Comparison of ENCODE assay signal across 21 cellular contexts in genomic region chr6:43842964-43843645, GRCh38.
DNase-seq lines count a peak whose midpoint lies in the region; ATAC-seq, FAIRE-seq and TF ChIP-seq lines count a peak whose summit lies in the region.
"Had no signal": no experiment of that assay in that cellular context is flagged by ENCODE, and none has a peak within 500 bp of the region (broad histone marks: within the 10 kb centered on the region; RNA-seq: fewer than 3 reads in every experiment).

No MANE protein-coding gene starts in this region.

- H3K27ac ChIP-seq in cardiac muscle cell, result peak overlapping the region; percentile 3
- H3K27ac ChIP-seq in naive thymus-derived CD4-positive, alpha-beta T cell (ENCODE audit: low read depth, low read length), result no peak overlapping the region
- no peak overlapping the region for H3K27ac ChIP-seq in lower lobe of right lung
- H3K27ac ChIP-seq: 22Rv1, C4-2B, HL-60 had no signal

- peak; percentile 61 for ATAC-seq in naive thymus-derived CD4-positive, alpha-beta T cell
- ATAC-seq in lower lobe of right lung (no peak), HG02571 (IDR thresholded peaks at IDR 0.05; ENCODE audit: unreplicated experiment) (no peak)

- H3K27ac Mint-ChIP-seq in naive thymus-derived CD4-positive, alpha-beta T cell, result no peak overlapping the region
- H3K27ac Mint-ChIP-seq: HFFc6, IgD-negative memory B cell had no signal

- H3K27me3 ChIP-seq in cardiac muscle cell (no peaks in the 10 kb centered on the region), bronchial epithelial cell (ENCODE audit: control insufficient read depth, insufficient read depth, low read length) (peaks cover 1% of the 10 kb centered on the region), lower lobe of right lung (ENCODE audit: low read depth) (no peaks in the 10 kb centered on the region)
- H3K27me3 ChIP-seq in naive thymus-derived CD4-positive, alpha-beta T cell (ENCODE audit: control insufficient read depth in 2 of 2, insufficient read depth in 2 of 2, low read length in 2 of 2), result no peaks in the 10 kb centered on the region

- TF ChIP-seq CTCF in cardiac muscle cell (IDR thresholded peaks at IDR 0.05; ENCODE audit: low read depth, low read length) (no peak), bronchial epithelial cell (IDR thresholded peaks at IDR 0.05; ENCODE audit: insufficient read depth, low read length, severe bottlenecking) (no peak), lower lobe of right lung (IDR thresholded peaks at IDR 0.05) (no peak)

- H3K36me3 ChIP-seq in cardiac muscle cell, result no peaks in the 10 kb centered on the region
- H3K36me3 ChIP-seq in bronchial epithelial cell (ENCODE audit: control insufficient read depth, insufficient read depth, low read length), result no peaks in the 10 kb centered on the region
- no peaks in the 10 kb centered on the region for H3K36me3 ChIP-seq in naive thymus-derived CD4-positive, alpha-beta T cell (ENCODE audit: control insufficient read depth in 2 of 3, insufficient read depth in 3 of 3, low read length in 3 of 3)
- H3K36me3 ChIP-seq in lower lobe of right lung, result no peaks in the 10 kb centered on the region

- FAIRE-seq in bronchial epithelial cell (lab: Jason Lieb, UNC), result peak; percentile 7
- FAIRE-seq: HTR-8/SVneo had no signal

- POLR2A ChIA-PET in naive thymus-derived CD4-positive, alpha-beta T cell (lab: Charles Lee), result no interaction called here

- peaks cover 0 to 29% (median 5%) of the 10 kb centered on the region in 5 donors for H3K27me3 Mint-ChIP-seq in naive thymus-derived CD4-positive, alpha-beta T cell

- H3K4me1 ChIP-seq in cardiac muscle cell (ENCODE audit: low read depth), result peaks cover 9% of the 10 kb centered on the region
- no peaks in the 10 kb centered on the region for H3K4me1 ChIP-seq in naive thymus-derived CD4-positive, alpha-beta T cell (ENCODE audit: control insufficient read depth in 2 of 2, insufficient read depth in 2 of 2, low read length in 2 of 2)
- H3K4me1 ChIP-seq in lower lobe of right lung, result peaks cover 7% of the 10 kb centered on the region

- no peak overlapping the region for H3K4me3 Mint-ChIP-seq in naive thymus-derived CD4-positive, alpha-beta T cell
- H3K4me3 Mint-ChIP-seq: HFFc6, IgD-negative memory B cell had no signal

- H3K9me3 ChIP-seq in cardiac muscle cell (ENCODE audit: low read depth) (no peaks in the 10 kb centered on the region), lower lobe of right lung (no peaks in the 10 kb centered on the region)
- H3K9me3 ChIP-seq in naive thymus-derived CD4-positive, alpha-beta T cell (ENCODE audit: control insufficient read depth in 2 of 3, low read length in 3 of 3), result no peaks in the 10 kb centered on the region

- CTCF ChIA-PET in naive thymus-derived CD4-positive, alpha-beta T cell (lab: Charles Lee), result no interaction called here

- intact Hi-C loops in cardiac septum (cut with DNase I) (no loop called here), lower lobe of right lung (cut with DNase I) (no loop called here)
- intact Hi-C loops in naive thymus-derived CD4-positive, alpha-beta T cell (cut with micrococcal nuclease), result no loop called here

- no peaks in the 10 kb centered on the region for H3K36me3 Mint-ChIP-seq in naive thymus-derived CD4-positive, alpha-beta T cell

- H3K4me1 Mint-ChIP-seq in naive thymus-derived CD4-positive, alpha-beta T cell, result peaks cover 0 to 2% (median 0%) of the 10 kb centered on the region in 7 donors
- H3K4me1 Mint-ChIP-seq: IgD-negative memory B cell had no signal

- H3K4me3 ChIP-seq in cardiac muscle cell (no peak overlapping the region), bronchial epithelial cell (ENCODE audit: low read depth, low read length) (no peak overlapping the region), lower lobe of right lung (no peak overlapping the region)
- no peak overlapping the region for H3K4me3 ChIP-seq in naive thymus-derived CD4-positive, alpha-beta T cell (ENCODE audit: low read length)

- H3K9me3 Mint-ChIP-seq in naive thymus-derived CD4-positive, alpha-beta T cell, result no peaks in the 10 kb centered on the region
- H3K9me3 Mint-ChIP-seq: HFFc6, IgD-negative memory B cell had no signal

- DNase-seq in cardiac muscle cell (ENCODE audit: low read depth in 1 of 2, low spot score in 1 of 2) (no peak), cardiac septum (ENCODE audit: low spot score) (no peak), bronchial epithelial cell (ENCODE audit: low read depth) (no peak), foreskin melanocyte (no peak), lower lobe of right lung (no peak), NCI-H69 (lab: John Stamatoyannopoulos, UW) (no peak)
- DNase-seq in naive thymus-derived CD4-positive, alpha-beta T cell, result no peak
- DNase-seq: AML-193, DMS79 treated with DMSO at 0.1 percent for 48 hours, NCI-H1105 treated with DMSO at 0.1 percent for 48 hours, NCI-H1694 treated with DMSO at 0.1 percent for 48 hours, NCI-H774, RPMI8226, SHP77 treated with DMSO at 0.1 percent for 48 hours had no signal
